Comparison of ENCODE assay signal across 8 cellular contexts in the genomic region with DNA sequence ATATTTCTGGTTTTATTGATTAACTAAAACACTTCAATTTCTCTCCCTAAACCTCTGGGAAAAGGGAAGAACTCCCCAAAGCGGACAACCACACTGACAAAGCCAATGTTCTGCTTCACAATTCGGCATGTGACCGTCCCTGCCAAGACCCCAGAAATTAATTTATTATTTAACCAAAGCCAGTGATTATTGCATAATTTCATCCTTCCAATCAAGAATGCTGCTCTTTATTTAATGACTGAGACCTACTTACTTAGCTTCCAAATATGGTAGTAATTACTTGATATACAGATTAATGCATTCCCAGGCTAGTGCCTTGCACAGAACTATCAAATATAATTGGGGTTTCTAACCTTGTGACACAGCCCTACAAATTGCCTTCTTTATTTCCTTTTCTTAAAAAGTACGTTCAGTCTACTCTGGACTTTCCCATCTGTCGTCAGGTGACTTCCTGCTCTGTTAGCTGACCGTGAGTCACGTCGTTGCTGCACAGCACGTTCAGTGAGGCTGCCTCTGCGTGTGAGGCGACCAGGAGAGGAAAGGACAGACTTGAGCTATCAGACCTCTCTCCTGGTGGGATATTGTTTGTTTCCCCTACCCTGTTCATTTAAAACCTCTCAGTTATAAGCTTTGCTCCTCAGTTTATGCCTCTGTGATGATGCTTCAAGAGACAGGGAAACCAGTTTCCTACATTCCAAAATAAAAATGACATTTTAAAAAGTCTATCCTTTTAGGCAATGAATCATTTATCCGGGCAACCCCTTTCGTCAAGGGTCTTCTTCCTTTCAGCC. TPM values are rescaled to one million over a fixed set of nuclear protein-coding genes. Genes with fewer than 3 reads are reported as not detected.
DNase-seq lines count a peak whose midpoint lies in the region; ATAC-seq and TF ChIP-seq lines count a peak whose summit lies in the region.

No MANE protein-coding gene starts in this region.

- H3K36me3 Mint-ChIP-seq in chondrocyte (ENCODE audit: low read depth) (no peaks in the 10 kb centered on the region), memory B cell (no peaks in the 10 kb centered on the region)

- H3K9me3 Mint-ChIP-seq in chondrocyte (ENCODE audit: low read depth) (no peaks in the 10 kb centered on the region), memory B cell (no peaks in the 10 kb centered on the region)

- H3K27me3 Mint-ChIP-seq in chondrocyte (ENCODE audit: low read depth) (no peaks in the 10 kb centered on the region), memory B cell (no peaks in the 10 kb centered on the region)

- H3K4me1 Mint-ChIP-seq in chondrocyte (ENCODE audit: low read depth): peaks cover 22% of the 10 kb centered on the region
- peaks cover 16% of the 10 kb centered on the region for H3K4me1 Mint-ChIP-seq in memory B cell

- TF ChIP-seq CTCF in GM10266 (IDR thresholded peaks at IDR 0.05; ENCODE audit: control insufficient read depth, insufficient read depth, low read depth, missing control alignments) (no peak), chondrocyte (IDR thresholded peaks at IDR 0.05) (no peak)

- H3K4me3 Mint-ChIP-seq in chondrocyte (ENCODE audit: unreplicated experiment) (peak overlapping the region; percentile 42), memory B cell (peak overlapping the region; percentile 74)

- peak overlapping the region; percentile 78 for H3K27ac Mint-ChIP-seq in chondrocyte (ENCODE audit: unreplicated experiment)
- peak overlapping the region; percentile 95 for H3K27ac Mint-ChIP-seq in memory B cell

- peak; percentile 94 for ATAC-seq in GM21825 (IDR thresholded peaks at IDR 0.05; ENCODE audit: unreplicated experiment)
- ATAC-seq in memory B cell (ENCODE audit: low read depth): peak; percentile 98

- peak; percentile 76 for DNase-seq in GM10266 (ENCODE audit: extremely low spot score)
- DNase-seq in LoVo (ENCODE audit: low spot score): peak; percentile 71
- peak; percentile 65 for DNase-seq in activated CD4-positive, alpha-beta T cell treated with anti-CD3 and anti-CD28 coated beads for 1 hour
- no peak for DNase-seq in chondrocyte (ENCODE audit: low spot score)
- peak; percentile 53 to 61 for DNase-seq in memory B cell (ENCODE audit: low spot score in 2 of 2)
- peak; percentile 83 for DNase-seq in stimulated activated CD8-positive, alpha-beta memory T cell treated with anti-CD3 and anti-CD28 coated beads, Interleukin-4, amount 100 ng/mL, for 48 hours
- no peak for DNase-seq in iPS-NIHi7 (ENCODE audit: extremely low spot score)

RNA-seq across cellular contexts. Expression of a gene that starts 55.7 kb away (rescaled TPM):
- 6.4 to 11.0 TPM (median 7.2 TPM) in 3 replicates for total RNA-seq in chondrocyte

Comparison
In these comparisons a context has a peak if more than half of its experiments do, and no peak if none do; other contexts are left out.
1. DNase-seq: peak in GM10266 (single experiment), LoVo (single experiment), activated CD4-positive, alpha-beta T cell treated with anti-CD3 and anti-CD28 coated beads for 1 hour (single experiment), memory B cell (2 of 2) and stimulated activated CD8-positive, alpha-beta memory T cell treated with anti-CD3 and anti-CD28 coated beads, Interleukin-4, amount 100 ng/mL, for 48 hours (single experiment); none in chondrocyte (single experiment) and iPS-NIHi7 (single experiment).